Comparison of ENCODE assay signal across 24 cellular contexts in the genomic region with DNA sequence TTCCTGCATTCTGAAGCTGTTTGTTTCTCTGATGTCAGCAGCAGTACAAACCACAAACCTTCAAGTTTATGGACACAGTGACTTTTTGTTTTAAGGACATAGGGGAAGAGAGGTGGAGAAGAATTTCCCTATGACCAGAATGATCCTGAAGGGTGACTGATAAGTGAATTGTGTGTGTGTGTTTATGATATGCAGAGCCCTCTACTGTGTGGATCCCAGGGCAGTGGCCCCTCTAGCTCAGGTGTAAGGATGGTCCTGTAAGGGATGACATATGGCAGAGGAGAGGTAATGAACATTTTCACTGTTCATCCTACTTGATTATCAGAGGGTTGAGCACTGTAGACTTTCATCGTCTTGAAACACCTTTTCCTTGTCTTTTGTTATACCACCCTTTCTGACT. TPM values are rescaled to one million over a fixed set of nuclear protein-coding genes. Genes with fewer than 3 reads are reported as not detected.
A peak's percentile ranks its signal among the peaks of the same experiment; 100 is the strongest.
DNase-seq lines count a peak whose midpoint lies in the region; ATAC-seq and TF ChIP-seq lines count a peak whose summit lies in the region.
"Had no signal": no experiment of that assay in that cellular context is flagged by ENCODE, and none has a peak within 500 bp of the region (broad histone marks: within the 10 kb centered on the region; RNA-seq: fewer than 3 reads in every experiment).

No MANE protein-coding gene starts in this region.

- H3K4me1 ChIP-seq in HCT116 (ENCODE audit: control insufficient read depth in 1 of 2, insufficient read depth in 2 of 2, low read length in 2 of 2) (peaks cover 0 to 13% of the 10 kb centered on the region in 2 experiments; a peak in 2 of 4 replicates), SJSA1 (replicated peaks) (peaks cover 26% of the 10 kb centered on the region), esophagus squamous epithelium (no peaks in the 10 kb centered on the region), HAP-1 (no peaks in the 10 kb centered on the region)

- H3K27me3 ChIP-seq in HCT116 (ENCODE audit: insufficient read depth, low read length) (no peaks in the 10 kb centered on the region), SJSA1 (replicated peaks) (no peaks in the 10 kb centered on the region), esophagus squamous epithelium (no peaks in the 10 kb centered on the region), HAP-1 (ENCODE audit: low read depth) (peaks cover 7% of the 10 kb centered on the region)

- no peaks in the 10 kb centered on the region for H4K20me1 ChIP-seq in HCT116 (ENCODE audit: insufficient read depth)

- H2AFZ ChIP-seq in HCT116 (ENCODE audit: low read depth, low read length, poor library complexity, severe bottlenecking) = peak overlapping the region; percentile 18

- CTCF ChIA-PET in HCT116 (lab: Charles Lee) = no interaction called here

- no peak overlapping the region for H3K4me3 ChIP-seq in HCT116 (replicated peaks in 1 of 2; ENCODE audit: low read depth in 1 of 2, low read length in 2 of 2)
- no peak overlapping the region for H3K4me3 ChIP-seq in SJSA1
- no peak overlapping the region for H3K4me3 ChIP-seq in esophagus squamous epithelium
- no peak overlapping the region for H3K4me3 ChIP-seq in HAP-1

- DNase-seq in HCT116 (ENCODE audit: low read depth, low spot score) = no peak
- DNase-seq in SJSA1 (ENCODE audit: low read depth in 1 of 2, low spot score in 2 of 2) = peak in 1 of 2 experiments; percentile 45
- peak; percentile 27 for DNase-seq in kidney tubule cell (ENCODE audit: low spot score)
- no peak for DNase-seq in Right ventricle myocardium inferior (ENCODE audit: missing footprints)
- no peak for DNase-seq in esophagus squamous epithelium (lab: John Stamatoyannopoulos, UW)
- DNase-seq in NCI-H1105 (lab: John Stamatoyannopoulos, UW) = no peak
- no peak for DNase-seq in HAP-1 (ENCODE audit: low spot score in 2 of 2)
- DNase-seq: C1 segment of cervical spinal cord; CD4-positive, alpha-beta memory T cell; COR-L47; DMS 273 treated with DMSO at 0.1 percent for 48 hours; DMS79; GF-D8; H7; HFFc6; IMR-90; KG1; NCI-H1048; NCI-H1417 treated with DMSO at 0.1 percent for 48 hours; NCI-H1694 treated with DMSO at 0.1 percent for 48 hours; NCI-H2081; NCI-H2227 treated with DMSO at 0.1 percent for 48 hours; NCI-H526 treated with DMSO at 0.1 percent for 48 hours had no signal

- in situ Hi-C loops in HAP-1 (cut with MboI; ENCODE audit: low sequenced_read_pairs) = no loop called here

- H3K36me3 ChIP-seq in HCT116 (ENCODE audit: control insufficient read depth in 1 of 2, insufficient read depth in 2 of 2, low read length in 2 of 2) (no peaks in the 10 kb centered on the region), SJSA1 (no peaks in the 10 kb centered on the region), esophagus squamous epithelium (no peaks in the 10 kb centered on the region), HAP-1 (replicated peaks) (no peaks in the 10 kb centered on the region)

- TF ChIP-seq POLR2A in HCT116 (IDR thresholded peaks at IDR 0.05; ENCODE audit: borderline replicate concordance, extremely low read depth, insufficient read depth, insufficient read length) (no peak), esophagus squamous epithelium (IDR thresholded peaks at IDR 0.05) (no peak)

- no peak overlapping the region for H3K4me2 ChIP-seq in HCT116 (ENCODE audit: low read length)

- intact Hi-C loops in HCT116 (cut with micrococcal nuclease) = no loop called here
- intact Hi-C loops in Right ventricle myocardium inferior (cut with DNase I) = no loop called here
- intact Hi-C loops in esophagus squamous epithelium (cut with DNase I) = no loop called here

- H3K9me2 ChIP-seq in HCT116 (ENCODE audit: insufficient read depth) = no peaks in the 10 kb centered on the region

- no peak overlapping the region for H3K27ac ChIP-seq in HCT116 (ENCODE audit: low read depth, low read length)
- H3K27ac ChIP-seq in SJSA1 = peak overlapping the region; percentile 1; the same call in 1 of the 2 replicates
- H3K27ac ChIP-seq in esophagus squamous epithelium = no peak overlapping the region

- ATAC-seq in HCT116 (no peak), Right ventricle myocardium inferior (no peak)

- TF ChIP-seq RAD21 in HCT116 (IDR thresholded peaks at IDR 0.05; ENCODE audit: low read depth) = no peak

- POLR2A ChIA-PET in HCT116 (lab: Charles Lee) = no interaction called here

- BruUV-seq in HCT116 (replicated peaks; lab: Mats Ljungman, UMichigan) = no TSS peak

- H3K9ac ChIP-seq in HCT116 (ENCODE audit: low read length) = no peak overlapping the region

- no peak for TF ChIP-seq CTCF in HCT116 (IDR thresholded peaks at IDR 0.05 in 2 of 3, conservative IDR thresholded peaks at IDR 0.05 in 1 of 3; ENCODE audit: borderline replicate concordance in 1 of 3, insufficient read depth in 1 of 3, low read depth in 2 of 3, low read length in 2 of 3)
- no peak for TF ChIP-seq CTCF in esophagus squamous epithelium (IDR thresholded peaks at IDR 0.05)

- no peaks in the 10 kb centered on the region for H3K79me2 ChIP-seq in HCT116 (ENCODE audit: insufficient read depth, low read length)

- no peaks in the 10 kb centered on the region for H3K9me3 ChIP-seq in HCT116 (ENCODE audit: control insufficient read depth in 1 of 2, insufficient read depth in 1 of 2, low read depth in 1 of 2, low read length in 2 of 2)
- H3K9me3 ChIP-seq in SJSA1 (replicated peaks) = no peaks in the 10 kb centered on the region
- no peaks in the 10 kb centered on the region for H3K9me3 ChIP-seq in esophagus squamous epithelium
- 0 out of 2 replicates have a peak, but pooled peaks cover 2% of the 10 kb centered on the region for H3K9me3 ChIP-seq in HAP-1

- 79 to 92% methylated on average over 1 of the region's 1 CpG for WGBS in esophagus squamous epithelium, 2 donors

- RAD21 ChIA-PET in HCT116 (lab: Charles Lee; ENCODE audit: low non-redundant PET in 1 of 2, low total read pairs in 2 of 2, uncharacterized antibody in 2 of 2, unreplicated experiment in 2 of 2) = no interaction called here

TF ChIP-seq in HCT116, 20 proteins besides CTCF, POLR2A, EP300 and RAD21:
- TF ChIP-seq ELF1 (IDR thresholded peaks at IDR 0.05; ENCODE audit: borderline replicate concordance, low read depth) = no peak
- TF ChIP-seq JUND (IDR thresholded peaks at IDR 0.05) = no peak
- no peak for TF ChIP-seq POLR2AphosphoS5 (IDR thresholded peaks at IDR 0.05; ENCODE audit: low read depth, low read length)
- TF ChIP-seq CEBPB (IDR thresholded peaks at IDR 0.05; ENCODE audit: low read depth) = no peak
- no peak for TF ChIP-seq SIN3A (IDR thresholded peaks at IDR 0.05; ENCODE audit: low read depth)
- TF ChIP-seq SRF (IDR thresholded peaks at IDR 0.05; ENCODE audit: low read depth) = no peak
- no peak for TF ChIP-seq YY1 (IDR thresholded peaks at IDR 0.05; ENCODE audit: extremely low read depth, insufficient replicate concordance, low read depth, low read length)
- TF ChIP-seq TCF7L2 (IDR thresholded peaks at IDR 0.05; ENCODE audit: borderline replicate concordance, extremely low read depth, insufficient read depth, insufficient read length) = no peak
- no peak for TF ChIP-seq EZH2phosphoT487 (IDR thresholded peaks at IDR 0.05; ENCODE audit: borderline replicate concordance)
- TF ChIP-seq, protein P1, sequence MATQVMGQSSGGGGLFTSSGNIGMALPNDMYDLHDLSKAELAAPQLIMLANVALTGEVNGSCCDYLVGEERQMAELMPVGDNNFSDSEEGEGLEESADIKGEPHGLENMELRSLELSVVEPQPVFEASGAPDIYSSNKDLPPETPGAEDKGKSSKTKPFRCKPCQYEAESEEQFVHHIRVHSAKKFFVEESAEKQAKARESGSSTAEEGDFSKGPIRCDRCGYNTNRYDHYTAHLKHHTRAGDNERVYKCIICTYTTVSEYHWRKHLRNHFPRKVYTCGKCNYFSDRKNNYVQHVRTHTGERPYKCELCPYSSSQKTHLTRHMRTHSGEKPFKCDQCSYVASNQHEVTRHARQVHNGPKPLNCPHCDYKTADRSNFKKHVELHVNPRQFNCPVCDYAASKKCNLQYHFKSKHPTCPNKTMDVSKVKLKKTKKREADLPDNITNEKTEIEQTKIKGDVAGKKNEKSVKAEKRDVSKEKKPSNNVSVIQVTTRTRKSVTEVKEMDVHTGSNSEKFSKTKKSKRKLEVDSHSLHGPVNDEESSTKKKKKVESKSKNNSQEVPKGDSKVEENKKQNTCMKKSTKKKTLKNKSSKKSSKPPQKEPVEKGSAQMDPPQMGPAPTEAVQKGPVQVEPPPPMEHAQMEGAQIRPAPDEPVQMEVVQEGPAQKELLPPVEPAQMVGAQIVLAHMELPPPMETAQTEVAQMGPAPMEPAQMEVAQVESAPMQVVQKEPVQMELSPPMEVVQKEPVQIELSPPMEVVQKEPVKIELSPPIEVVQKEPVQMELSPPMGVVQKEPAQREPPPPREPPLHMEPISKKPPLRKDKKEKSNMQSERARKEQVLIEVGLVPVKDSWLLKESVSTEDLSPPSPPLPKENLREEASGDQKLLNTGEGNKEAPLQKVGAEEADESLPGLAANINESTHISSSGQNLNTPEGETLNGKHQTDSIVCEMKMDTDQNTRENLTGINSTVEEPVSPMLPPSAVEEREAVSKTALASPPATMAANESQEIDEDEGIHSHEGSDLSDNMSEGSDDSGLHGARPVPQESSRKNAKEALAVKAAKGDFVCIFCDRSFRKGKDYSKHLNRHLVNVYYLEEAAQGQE (IDR thresholded peaks at IDR 0.05; ENCODE audit: low read depth) = no peak
- TF ChIP-seq, protein P2, sequence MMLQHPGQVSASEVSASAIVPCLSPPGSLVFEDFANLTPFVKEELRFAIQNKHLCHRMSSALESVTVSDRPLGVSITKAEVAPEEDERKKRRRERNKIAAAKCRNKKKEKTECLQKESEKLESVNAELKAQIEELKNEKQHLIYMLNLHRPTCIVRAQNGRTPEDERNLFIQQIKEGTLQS (IDR thresholded peaks at IDR 0.05) = no peak

RNA-seq across cellular contexts. Expression of a gene that starts 30.6 kb away (rescaled TPM):
- total RNA-seq in HCT116 (2021; ENCODE audit: unreplicated experiment) = 167 TPM
- polyA plus RNA-seq in HCT116 (2012) = 36.9 and 46.1 TPM in 2 replicates
- total RNA-seq in SJSA1 (2014; rRNA removed; shearing (Covaris generic)) = 208 and 246 TPM in 2 replicates
- 66.6 TPM for total RNA-seq in Right ventricle myocardium inferior
- total RNA-seq in esophagus squamous epithelium = 10 to 100 TPM; 68.9 to 95.1 (median 75.6) TPM

RNA-seq across cellular contexts. Expression of a gene that starts 54.1 kb away (rescaled TPM):
- total RNA-seq in HCT116 (2021; ENCODE audit: unreplicated experiment) = 2.9 TPM
- not detected in 2 replicates for polyA plus RNA-seq in HCT116 (2012)
- total RNA-seq in SJSA1 (2014; rRNA removed; shearing (Covaris generic)) = 13.6 and 22.1 TPM in 2 replicates
- 3.3 TPM for total RNA-seq in Right ventricle myocardium inferior
- 1 to 10 TPM in 1 of 4 donors, under 1 TPM in 2, not detected in 1; 0.68 to 2.7 (median 0.95) TPM for total RNA-seq in esophagus squamous epithelium
- total RNA-seq: H7, NCI-H460 had no signal
